Comparison of ENCODE assay signal across 1 cellular context in the genomic region with DNA sequence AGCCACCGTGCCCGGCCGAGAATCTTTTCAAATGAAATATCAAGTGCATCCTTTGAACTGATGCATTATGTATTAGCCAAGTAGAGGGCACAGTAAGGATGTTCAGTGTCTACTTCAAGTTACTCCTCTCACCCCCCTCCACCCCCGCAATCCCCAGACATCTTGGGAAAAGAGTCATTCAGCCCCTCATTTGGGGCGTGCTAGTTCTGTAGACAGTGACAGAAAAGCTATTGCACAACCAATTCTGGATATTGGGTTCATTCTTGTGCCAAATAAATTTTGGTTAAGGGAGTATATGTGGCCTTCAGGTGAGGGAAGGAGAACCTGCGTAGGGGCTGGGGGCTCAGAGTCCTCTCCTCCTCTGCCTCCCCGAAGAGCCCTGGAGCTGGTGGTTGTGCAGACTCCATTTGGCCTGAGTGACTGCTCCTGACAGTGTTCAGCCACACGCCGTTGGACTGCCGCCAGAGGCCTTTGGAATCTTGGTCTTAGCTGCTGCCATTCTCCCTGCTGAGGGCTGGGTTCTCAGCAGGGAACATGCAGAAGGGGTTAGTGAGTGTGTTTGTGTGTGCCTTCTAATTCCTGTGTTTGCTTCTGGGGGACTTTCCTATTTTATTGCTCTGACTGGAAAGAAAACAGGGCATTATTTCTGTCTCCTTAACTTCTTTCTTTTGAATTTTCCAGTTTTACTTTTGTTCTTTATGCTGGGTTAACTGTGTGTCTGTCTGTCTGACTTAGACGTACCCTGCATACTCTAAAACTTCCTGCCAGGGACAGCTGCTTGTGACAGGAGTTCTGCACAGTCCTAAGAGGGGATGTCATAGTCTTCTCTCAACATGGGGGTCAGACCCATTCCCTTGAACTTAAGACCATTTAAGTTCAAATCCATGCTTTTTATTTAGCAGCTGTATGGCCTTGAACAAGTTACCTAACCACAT.
A peak's percentile ranks its signal among the peaks of the same experiment; 100 is the strongest.
TF ChIP-seq lines count a peak whose summit lies in the region.

No MANE protein-coding gene starts in this region.

TF ChIP-seq in HEK293, 187 proteins besides CTCF, POLR2A, EP300 and RAD21 (continued from another document and continues in another):
- TF ChIP-seq, protein P1, sequence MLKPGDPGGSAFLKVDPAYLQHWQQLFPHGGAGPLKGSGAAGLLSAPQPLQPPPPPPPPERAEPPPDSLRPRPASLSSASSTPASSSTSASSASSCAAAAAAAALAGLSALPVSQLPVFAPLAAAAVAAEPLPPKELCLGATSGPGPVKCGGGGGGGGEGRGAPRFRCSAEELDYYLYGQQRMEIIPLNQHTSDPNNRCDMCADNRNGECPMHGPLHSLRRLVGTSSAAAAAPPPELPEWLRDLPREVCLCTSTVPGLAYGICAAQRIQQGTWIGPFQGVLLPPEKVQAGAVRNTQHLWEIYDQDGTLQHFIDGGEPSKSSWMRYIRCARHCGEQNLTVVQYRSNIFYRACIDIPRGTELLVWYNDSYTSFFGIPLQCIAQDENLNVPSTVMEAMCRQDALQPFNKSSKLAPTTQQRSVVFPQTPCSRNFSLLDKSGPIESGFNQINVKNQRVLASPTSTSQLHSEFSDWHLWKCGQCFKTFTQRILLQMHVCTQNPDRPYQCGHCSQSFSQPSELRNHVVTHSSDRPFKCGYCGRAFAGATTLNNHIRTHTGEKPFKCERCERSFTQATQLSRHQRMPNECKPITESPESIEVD (tag by site-specific recombination; IDR thresholded peaks at IDR 0.05): peak; percentile 74
- TF ChIP-seq, protein P2, sequence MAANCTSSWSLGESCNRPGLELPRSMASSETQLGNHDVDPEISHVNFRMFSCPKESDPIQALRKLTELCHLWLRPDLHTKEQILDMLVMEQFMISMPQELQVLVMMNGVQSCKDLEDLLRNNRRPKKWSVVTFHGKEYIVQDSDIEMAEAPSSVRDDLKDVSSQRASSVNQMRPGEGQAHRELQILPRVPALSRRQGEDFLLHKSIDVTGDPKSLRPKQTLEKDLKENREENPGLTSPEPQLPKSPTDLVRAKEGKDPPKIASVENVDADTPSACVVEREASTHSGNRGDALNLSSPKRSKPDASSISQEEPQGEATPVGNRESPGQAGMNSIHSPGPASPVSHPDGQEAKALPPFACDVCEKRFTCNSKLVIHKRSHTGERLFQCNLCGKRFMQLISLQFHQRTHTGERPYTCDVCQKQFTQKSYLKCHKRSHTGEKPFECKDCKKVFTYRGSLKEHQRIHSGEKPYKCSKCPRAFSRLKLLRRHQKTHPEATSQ (tag by site-specific recombination; IDR thresholded peaks at IDR 0.05): no peak
- TF ChIP-seq, protein P3, sequence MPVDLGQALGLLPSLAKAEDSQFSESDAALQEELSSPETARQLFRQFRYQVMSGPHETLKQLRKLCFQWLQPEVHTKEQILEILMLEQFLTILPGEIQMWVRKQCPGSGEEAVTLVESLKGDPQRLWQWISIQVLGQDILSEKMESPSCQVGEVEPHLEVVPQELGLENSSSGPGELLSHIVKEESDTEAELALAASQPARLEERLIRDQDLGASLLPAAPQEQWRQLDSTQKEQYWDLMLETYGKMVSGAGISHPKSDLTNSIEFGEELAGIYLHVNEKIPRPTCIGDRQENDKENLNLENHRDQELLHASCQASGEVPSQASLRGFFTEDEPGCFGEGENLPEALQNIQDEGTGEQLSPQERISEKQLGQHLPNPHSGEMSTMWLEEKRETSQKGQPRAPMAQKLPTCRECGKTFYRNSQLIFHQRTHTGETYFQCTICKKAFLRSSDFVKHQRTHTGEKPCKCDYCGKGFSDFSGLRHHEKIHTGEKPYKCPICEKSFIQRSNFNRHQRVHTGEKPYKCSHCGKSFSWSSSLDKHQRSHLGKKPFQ (tag by site-specific recombination; IDR thresholded peaks at IDR 0.05): no peak
- no peak for TF ChIP-seq ZNF391 (tag by site-specific recombination; IDR thresholded peaks at IDR 0.05; ENCODE audit: borderline replicate concordance, low read depth)
- no peak for TF ChIP-seq ZNF560 (tag by site-specific recombination; IDR thresholded peaks at IDR 0.05; ENCODE audit: borderline replicate concordance)
- TF ChIP-seq GLIS2 (tag by site-specific recombination; IDR thresholded peaks at IDR 0.05): no peak
- TF ChIP-seq, protein P4, sequence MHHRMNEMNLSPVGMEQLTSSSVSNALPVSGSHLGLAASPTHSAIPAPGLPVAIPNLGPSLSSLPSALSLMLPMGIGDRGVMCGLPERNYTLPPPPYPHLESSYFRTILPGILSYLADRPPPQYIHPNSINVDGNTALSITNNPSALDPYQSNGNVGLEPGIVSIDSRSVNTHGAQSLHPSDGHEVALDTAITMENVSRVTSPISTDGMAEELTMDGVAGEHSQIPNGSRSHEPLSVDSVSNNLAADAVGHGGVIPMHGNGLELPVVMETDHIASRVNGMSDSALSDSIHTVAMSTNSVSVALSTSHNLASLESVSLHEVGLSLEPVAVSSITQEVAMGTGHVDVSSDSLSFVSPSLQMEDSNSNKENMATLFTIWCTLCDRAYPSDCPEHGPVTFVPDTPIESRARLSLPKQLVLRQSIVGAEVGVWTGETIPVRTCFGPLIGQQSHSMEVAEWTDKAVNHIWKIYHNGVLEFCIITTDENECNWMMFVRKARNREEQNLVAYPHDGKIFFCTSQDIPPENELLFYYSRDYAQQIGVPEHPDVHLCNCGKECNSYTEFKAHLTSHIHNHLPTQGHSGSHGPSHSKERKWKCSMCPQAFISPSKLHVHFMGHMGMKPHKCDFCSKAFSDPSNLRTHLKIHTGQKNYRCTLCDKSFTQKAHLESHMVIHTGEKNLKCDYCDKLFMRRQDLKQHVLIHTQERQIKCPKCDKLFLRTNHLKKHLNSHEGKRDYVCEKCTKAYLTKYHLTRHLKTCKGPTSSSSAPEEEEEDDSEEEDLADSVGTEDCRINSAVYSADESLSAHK (tag by site-specific recombination; IDR thresholded peaks at IDR 0.05): no peak
- TF ChIP-seq WT1 (tag by site-specific recombination; IDR thresholded peaks at IDR 0.05): no peak; the same call in 1 of the 2 replicates
- TF ChIP-seq ZNF843 (tag by site-specific recombination; IDR thresholded peaks at IDR 0.05): peak; percentile 24; the same call in 1 of the 2 replicates
- TF ChIP-seq ZNF157 (tag by site-specific recombination; IDR thresholded peaks at IDR 0.05): no peak
- no peak for TF ChIP-seq ZNF274 (IDR thresholded peaks at IDR 0.05; ENCODE audit: low read length)
- no peak for TF ChIP-seq ZNF274 (tag by site-specific recombination; IDR thresholded peaks at IDR 0.05; ENCODE audit: borderline replicate concordance)
- TF ChIP-seq ZNF768 (tag by site-specific recombination; IDR thresholded peaks at IDR 0.05): no peak
- TF ChIP-seq ZNF76 (tag by site-specific recombination; IDR thresholded peaks at IDR 0.05; ENCODE audit: borderline replicate concordance, low read depth): no peak
- TF ChIP-seq ZNF555 (tag by site-specific recombination; conservative IDR thresholded peaks at IDR 0.05): no peak
- no peak for TF ChIP-seq BCL11B (tag by site-specific recombination; IDR thresholded peaks at IDR 0.05; ENCODE audit: low read depth)
- TF ChIP-seq TCF7L2 (IDR thresholded peaks at IDR 0.05; ENCODE audit: borderline replicate concordance, low read depth, low read length): no peak
- TF ChIP-seq, protein P5, sequence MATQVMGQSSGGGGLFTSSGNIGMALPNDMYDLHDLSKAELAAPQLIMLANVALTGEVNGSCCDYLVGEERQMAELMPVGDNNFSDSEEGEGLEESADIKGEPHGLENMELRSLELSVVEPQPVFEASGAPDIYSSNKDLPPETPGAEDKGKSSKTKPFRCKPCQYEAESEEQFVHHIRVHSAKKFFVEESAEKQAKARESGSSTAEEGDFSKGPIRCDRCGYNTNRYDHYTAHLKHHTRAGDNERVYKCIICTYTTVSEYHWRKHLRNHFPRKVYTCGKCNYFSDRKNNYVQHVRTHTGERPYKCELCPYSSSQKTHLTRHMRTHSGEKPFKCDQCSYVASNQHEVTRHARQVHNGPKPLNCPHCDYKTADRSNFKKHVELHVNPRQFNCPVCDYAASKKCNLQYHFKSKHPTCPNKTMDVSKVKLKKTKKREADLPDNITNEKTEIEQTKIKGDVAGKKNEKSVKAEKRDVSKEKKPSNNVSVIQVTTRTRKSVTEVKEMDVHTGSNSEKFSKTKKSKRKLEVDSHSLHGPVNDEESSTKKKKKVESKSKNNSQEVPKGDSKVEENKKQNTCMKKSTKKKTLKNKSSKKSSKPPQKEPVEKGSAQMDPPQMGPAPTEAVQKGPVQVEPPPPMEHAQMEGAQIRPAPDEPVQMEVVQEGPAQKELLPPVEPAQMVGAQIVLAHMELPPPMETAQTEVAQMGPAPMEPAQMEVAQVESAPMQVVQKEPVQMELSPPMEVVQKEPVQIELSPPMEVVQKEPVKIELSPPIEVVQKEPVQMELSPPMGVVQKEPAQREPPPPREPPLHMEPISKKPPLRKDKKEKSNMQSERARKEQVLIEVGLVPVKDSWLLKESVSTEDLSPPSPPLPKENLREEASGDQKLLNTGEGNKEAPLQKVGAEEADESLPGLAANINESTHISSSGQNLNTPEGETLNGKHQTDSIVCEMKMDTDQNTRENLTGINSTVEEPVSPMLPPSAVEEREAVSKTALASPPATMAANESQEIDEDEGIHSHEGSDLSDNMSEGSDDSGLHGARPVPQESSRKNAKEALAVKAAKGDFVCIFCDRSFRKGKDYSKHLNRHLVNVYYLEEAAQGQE (tag by site-specific recombination; IDR thresholded peaks at IDR 0.05): no peak
- no peak for TF ChIP-seq EGR2 (tag by site-specific recombination; IDR thresholded peaks at IDR 0.05; ENCODE audit: low read depth)
- TF ChIP-seq ZFP41 (tag by site-specific recombination; IDR thresholded peaks at IDR 0.05; ENCODE audit: borderline replicate concordance): no peak
- TF ChIP-seq, protein P6, sequence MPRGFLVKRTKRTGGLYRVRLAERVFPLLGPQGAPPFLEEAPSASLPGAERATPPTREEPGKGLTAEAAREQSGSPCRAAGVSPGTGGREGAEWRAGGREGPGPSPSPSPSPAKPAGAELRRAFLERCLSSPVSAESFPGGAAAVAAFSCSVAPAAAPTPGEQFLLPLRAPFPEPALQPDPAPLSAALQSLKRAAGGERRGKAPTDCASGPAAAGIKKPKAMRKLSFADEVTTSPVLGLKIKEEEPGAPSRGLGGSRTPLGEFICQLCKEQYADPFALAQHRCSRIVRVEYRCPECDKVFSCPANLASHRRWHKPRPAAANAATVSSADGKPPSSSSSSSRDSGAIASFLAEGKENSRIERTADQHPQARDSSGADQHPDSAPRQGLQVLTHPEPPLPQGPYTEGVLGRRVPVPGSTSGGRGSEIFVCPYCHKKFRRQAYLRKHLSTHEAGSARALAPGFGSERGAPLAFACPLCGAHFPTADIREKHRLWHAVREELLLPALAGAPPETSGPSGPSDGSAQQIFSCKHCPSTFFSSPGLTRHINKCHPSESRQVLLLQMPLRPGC (tag by site-specific recombination; IDR thresholded peaks at IDR 0.05): no peak
- no peak for TF ChIP-seq ZNF621 (tag by site-specific recombination; IDR thresholded peaks at IDR 0.05)
- TF ChIP-seq ZNF707 (tag by site-specific recombination; IDR thresholded peaks at IDR 0.05): no peak
- no peak for TF ChIP-seq REPIN1 (tag by site-specific recombination; IDR thresholded peaks at IDR 0.05; ENCODE audit: low read depth)
- no peak for TF ChIP-seq PRDM1 (tag by site-specific recombination; IDR thresholded peaks at IDR 0.05)
- no peak for TF ChIP-seq ZNF416 (tag by site-specific recombination; IDR thresholded peaks at IDR 0.05)
- TF ChIP-seq SCRT2 (tag by site-specific recombination; IDR thresholded peaks at IDR 0.05): no peak
- no peak for TF ChIP-seq ZNF221 (tag by site-specific recombination; IDR thresholded peaks at IDR 0.05; ENCODE audit: borderline replicate concordance)
- no peak for TF ChIP-seq KLF7 (tag by site-specific recombination; IDR thresholded peaks at IDR 0.05; ENCODE audit: borderline replicate concordance)
- TF ChIP-seq ZNF654 (tag by site-specific recombination; IDR thresholded peaks at IDR 0.05; ENCODE audit: low read depth): no peak
- TF ChIP-seq, protein P7, sequence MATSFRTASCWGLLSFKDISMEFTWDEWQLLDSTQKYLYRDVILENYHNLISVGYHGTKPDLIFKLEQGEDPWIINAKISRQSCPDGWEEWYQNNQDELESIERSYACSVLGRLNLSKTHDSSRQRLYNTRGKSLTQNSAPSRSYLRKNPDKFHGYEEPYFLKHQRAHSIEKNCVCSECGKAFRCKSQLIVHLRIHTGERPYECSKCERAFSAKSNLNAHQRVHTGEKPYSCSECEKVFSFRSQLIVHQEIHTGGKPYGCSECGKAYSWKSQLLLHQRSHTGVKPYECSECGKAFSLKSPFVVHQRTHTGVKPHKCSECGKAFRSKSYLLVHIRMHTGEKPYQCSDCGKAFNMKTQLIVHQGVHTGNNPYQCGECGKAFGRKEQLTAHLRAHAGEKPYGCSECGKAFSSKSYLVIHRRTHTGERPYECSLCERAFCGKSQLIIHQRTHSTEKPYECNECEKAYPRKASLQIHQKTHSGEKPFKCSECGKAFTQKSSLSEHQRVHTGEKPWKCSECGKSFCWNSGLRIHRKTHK (tag by site-specific recombination; IDR thresholded peaks at IDR 0.05): no peak
- no peak for TF ChIP-seq ZBTB21 (tag by site-specific recombination; IDR thresholded peaks at IDR 0.05)
- TF ChIP-seq ZNF114 (tag by site-specific recombination; IDR thresholded peaks at IDR 0.05): no peak
- TF ChIP-seq ZNF549 (tag by site-specific recombination; IDR thresholded peaks at IDR 0.05): no peak
- TF ChIP-seq, protein P8, sequence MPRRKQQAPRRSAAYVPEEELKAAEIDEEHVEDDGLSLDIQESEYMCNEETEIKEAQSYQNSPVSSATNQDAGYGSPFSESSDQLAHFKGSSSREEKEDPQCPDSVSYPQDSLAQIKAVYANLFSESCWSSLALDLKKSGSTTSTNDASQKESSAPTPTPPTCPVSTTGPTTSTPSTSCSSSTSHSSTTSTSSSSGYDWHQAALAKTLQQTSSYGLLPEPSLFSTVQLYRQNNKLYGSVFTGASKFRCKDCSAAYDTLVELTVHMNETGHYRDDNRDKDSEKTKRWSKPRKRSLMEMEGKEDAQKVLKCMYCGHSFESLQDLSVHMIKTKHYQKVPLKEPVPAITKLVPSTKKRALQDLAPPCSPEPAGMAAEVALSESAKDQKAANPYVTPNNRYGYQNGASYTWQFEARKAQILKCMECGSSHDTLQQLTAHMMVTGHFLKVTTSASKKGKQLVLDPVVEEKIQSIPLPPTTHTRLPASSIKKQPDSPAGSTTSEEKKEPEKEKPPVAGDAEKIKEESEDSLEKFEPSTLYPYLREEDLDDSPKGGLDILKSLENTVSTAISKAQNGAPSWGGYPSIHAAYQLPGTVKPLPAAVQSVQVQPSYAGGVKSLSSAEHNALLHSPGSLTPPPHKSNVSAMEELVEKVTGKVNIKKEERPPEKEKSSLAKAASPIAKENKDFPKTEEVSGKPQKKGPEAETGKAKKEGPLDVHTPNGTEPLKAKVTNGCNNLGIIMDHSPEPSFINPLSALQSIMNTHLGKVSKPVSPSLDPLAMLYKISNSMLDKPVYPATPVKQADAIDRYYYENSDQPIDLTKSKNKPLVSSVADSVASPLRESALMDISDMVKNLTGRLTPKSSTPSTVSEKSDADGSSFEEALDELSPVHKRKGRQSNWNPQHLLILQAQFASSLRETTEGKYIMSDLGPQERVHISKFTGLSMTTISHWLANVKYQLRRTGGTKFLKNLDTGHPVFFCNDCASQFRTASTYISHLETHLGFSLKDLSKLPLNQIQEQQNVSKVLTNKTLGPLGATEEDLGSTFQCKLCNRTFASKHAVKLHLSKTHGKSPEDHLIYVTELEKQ (tag by site-specific recombination; IDR thresholded peaks at IDR 0.05; ENCODE audit: borderline replicate concordance): no peak
- TF ChIP-seq ZNF37A (tag by site-specific recombination; IDR thresholded peaks at IDR 0.05): no peak
- TF ChIP-seq ZNF776 (tag by site-specific recombination; IDR thresholded peaks at IDR 0.05; ENCODE audit: borderline replicate concordance): no peak
